22 cellular contexts compared by ENCODE assay signal in the genomic region with DNA sequence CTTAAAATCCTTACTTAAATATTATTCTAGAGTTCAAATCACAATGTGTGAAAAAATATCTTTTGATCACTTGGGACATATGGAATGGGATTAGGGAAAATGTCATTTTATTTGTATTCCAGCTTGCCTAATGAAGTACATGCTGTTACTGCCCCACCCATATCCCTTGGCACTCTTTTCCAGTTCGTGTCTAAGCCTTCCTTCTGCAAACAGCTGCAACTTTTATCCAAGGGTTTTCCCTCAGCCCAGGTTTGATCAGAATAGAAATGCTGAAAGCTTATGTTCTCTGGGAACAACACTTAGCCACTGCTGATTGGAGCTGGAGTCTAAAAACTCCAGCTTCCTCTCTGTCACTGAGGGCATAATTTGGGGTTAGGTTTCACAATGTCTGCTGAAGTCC.
DNase-seq lines count a peak whose midpoint lies in the region; ATAC-seq and TF ChIP-seq lines count a peak whose summit lies in the region.
"Had no signal": no experiment of that assay in that cellular context is flagged by ENCODE, and none has a peak within 500 bp of the region (broad histone marks: within the 10 kb centered on the region; RNA-seq: fewer than 3 reads in every experiment).

No MANE protein-coding gene starts in this region.

- CTCF ChIA-PET in IMR-90 (lab: Yijun Ruan, JAX): no interaction called here

- H3K56ac ChIP-seq in IMR-90 (ENCODE audit: extremely low read depth, insufficient read depth, low read length): no peak overlapping the region

- H3K4me1 ChIP-seq in IMR-90 (ENCODE audit: control insufficient read depth, insufficient read depth, low read length) (no peaks in the 10 kb centered on the region), heart left ventricle (peaks cover 0 to 13% (median 0%) of the 10 kb centered on the region in 12 donors)
- H3K4me1 ChIP-seq: right lobe of liver had no signal

- no peak for TF ChIP-seq POLR2A in IMR-90 (IDR thresholded peaks at IDR 0.05; ENCODE audit: low read depth, low read length)
- no peak for TF ChIP-seq POLR2A in heart left ventricle (IDR thresholded peaks at IDR 0.05)

- ATAC-seq in IMR-90 (ENCODE audit: low read depth) (no peak), heart left ventricle (peak in 3 of 4 donors; percentile 15 to 70 (median 56)), GM19452 (IDR thresholded peaks at IDR 0.05; ENCODE audit: unreplicated experiment) (no peak)
- ATAC-seq: activated CD8-positive, alpha-beta T cell treated with anti-CD3 and anti-CD28 coated beads, Interleukin-2, amount 10 ng/mL, durations not matched to agents 7 days and 5 days; activated naive CD4-positive, alpha-beta T cell treated with anti-CD3 and anti-CD28 coated beads, Interleukin-2, amount 50 U/mL, for 72 hours; K562; right lobe of liver; stimulated activated naive B cell treated with anti-CD40 and anti-IgM and Interleukin-4, amounts not matched to agents 10 μg/mL and 1 μg/mL and 100 μg/mL, for 72 hours; T-helper 17 cell had no signal

- no peaks in the 10 kb centered on the region for H4K20me1 ChIP-seq in IMR-90 (ENCODE audit: insufficient read depth, low read length)

- no peak overlapping the region for H2BK5ac ChIP-seq in IMR-90 (ENCODE audit: low read depth, low read length, poor library complexity, severe bottlenecking)

- H2AFZ ChIP-seq in IMR-90 (replicated peaks; ENCODE audit: low read length, poor library complexity): no peak overlapping the region

- no peak overlapping the region for H3K4me3 ChIP-seq in IMR-90 (ENCODE audit: insufficient read depth, low read depth, low read length)
- H3K4me3 ChIP-seq in heart left ventricle: no peak overlapping the region
- no peak overlapping the region for H3K4me3 ChIP-seq in retinal pigment epithelial cell (ENCODE audit: low read length)
- H3K4me3 ChIP-seq: K562, ovary, right lobe of liver had no signal

- H2AK9ac ChIP-seq in IMR-90 (replicated peaks; ENCODE audit: low read depth, low read length, poor library complexity): peak overlapping the region; percentile 19

- POLR2A ChIA-PET in IMR-90 (lab: Charles Lee; ENCODE audit: unreplicated experiment): no interaction called here

- no peak overlapping the region for H4K91ac ChIP-seq in IMR-90 (ENCODE audit: insufficient read depth, low read depth, low read length)

- no peaks in the 10 kb centered on the region for H3K36me3 ChIP-seq in IMR-90 (ENCODE audit: control insufficient read depth, insufficient read depth, low read length)
- H3K36me3 ChIP-seq in heart left ventricle: no peaks in the 10 kb centered on the region
- H3K36me3 ChIP-seq: ovary, right lobe of liver had no signal

- H3K79me1 ChIP-seq in IMR-90 (ENCODE audit: low read depth in 1 of 2, low read length in 2 of 2): no peaks in the 10 kb centered on the region

- no peak overlapping the region for H3K4ac ChIP-seq in IMR-90 (ENCODE audit: low read depth, low read length)

- BruUV-seq in IMR-90 (replicated peaks; lab: Mats Ljungman, UMichigan): no TSS peak

- in situ Hi-C loops in IMR-90 (cut with MboI; ENCODE audit: low sequenced_read_pairs): no loop called here

- WGBS in IMR-90 (ENCODE audit: extremely low coverage in 2 of 2, insufficient read length in 1 of 2), 2 experiments: no CpG with 5 or more reads among the region's 1 CpG
- 6 to 18% (median 7%) methylated on average over 1 of the region's 1 CpG for WGBS in heart left ventricle, 4 donors

- no peak overlapping the region for H4K5ac ChIP-seq in IMR-90 (ENCODE audit: low read depth, low read length)

- H2BK120ac ChIP-seq in IMR-90 (ENCODE audit: low read depth, low read length): no peak overlapping the region

- no peak overlapping the region for H3K23ac ChIP-seq in IMR-90 (ENCODE audit: low read depth, low read length)

- no peak overlapping the region for H2BK20ac ChIP-seq in IMR-90 (ENCODE audit: low read depth, low read length)

- no peak overlapping the region for H2AK5ac ChIP-seq in IMR-90 (ENCODE audit: low read depth, low read length)

- H3K27me3 ChIP-seq in IMR-90 (ENCODE audit: control insufficient read depth, insufficient read depth, low read length) (peaks cover 2% of the 10 kb centered on the region), heart left ventricle (no peaks in the 10 kb centered on the region)
- H3K27me3 ChIP-seq: ovary, right lobe of liver had no signal

- no peak for DNase-seq in IMR-90
- peak; percentile 69 for DNase-seq in NCI-H524 treated with DMSO at 0.1 percent for 48 hours (lab: John Stamatoyannopoulos, UW)
- peak in 1 of 5 donors; percentile 26 for DNase-seq in heart left ventricle
- DNase-seq in retinal pigment epithelial cell (ENCODE audit: low read depth): peak; percentile 6
- DNase-seq in amygdala (lab: John Stamatoyannopoulos, UW): no peak
- DNase-seq in retina: no peak
- DNase-seq: activated CD8-positive, alpha-beta T cell treated with anti-CD3 and anti-CD28 coated beads, Interleukin-2, amount 10 ng/mL, durations not matched to agents 7 days and 5 days; aorta; Calu3; HCEC 1CT; midbrain; NCI-H187 treated with DMSO at 0.1 percent for 48 hours; NCI-H82; ovary; right lobe of liver; SK-N-SH; stimulated activated CD4-positive, alpha-beta T cell treated with anti-CD3 and anti-CD28 coated beads, Interleukin-4, amount 100 ng/mL, for 4 hours; stimulated activated naive B cell treated with anti-CD40 and anti-IgM and Interleukin-4, amounts not matched to agents 10 μg/mL and 1 μg/mL and 100 μg/mL, for 72 hours; T-helper 17 cell had no signal

- no peak overlapping the region for H3K27ac ChIP-seq in IMR-90 (ENCODE audit: insufficient read depth, low read length)
- no peak overlapping the region for H3K27ac ChIP-seq in heart left ventricle
- H3K27ac ChIP-seq: ovary, right lobe of liver had no signal

- H3K9me1 ChIP-seq in IMR-90 (ENCODE audit: insufficient read depth, low read length): no peaks in the 10 kb centered on the region; the same call in 1 of the 2 replicates

- no peak overlapping the region for H3K14ac ChIP-seq in IMR-90 (replicated peaks; ENCODE audit: low read depth, low read length)

- H3K18ac ChIP-seq in IMR-90 (ENCODE audit: low read depth, low read length): no peak overlapping the region

- H3K9me3 ChIP-seq in IMR-90 (ENCODE audit: control insufficient read depth, insufficient read depth, low read length) (no peaks in the 10 kb centered on the region), heart left ventricle (no peaks in the 10 kb centered on the region)
- H3K9me3 ChIP-seq: ovary, right lobe of liver, SK-N-SH had no signal

- no peak for TF ChIP-seq RAD21 in IMR-90 (IDR thresholded peaks at IDR 0.05; ENCODE audit: low read length)

- no peak overlapping the region for H4K8ac ChIP-seq in IMR-90 (ENCODE audit: low read depth in 2 of 2, low read length in 2 of 2)

- dilution Hi-C loops in IMR-90 (cut with HindIII; ENCODE audit: low sequenced_read_pairs, unreplicated experiment): no loop called here

- no peak overlapping the region for H3K4me2 ChIP-seq in IMR-90 (ENCODE audit: low read depth, low read length)
- H3K4me2 ChIP-seq: SK-N-SH had no signal

- intact Hi-C loops in IMR-90 (cut with micrococcal nuclease): no loop called here
- intact Hi-C loops in heart left ventricle (cut with DNase I): no loop called here

- H3K9ac ChIP-seq in IMR-90 (ENCODE audit: low read depth, low read length): no peak overlapping the region
- H3K9ac ChIP-seq: SK-N-SH had no signal

- H2BK15ac ChIP-seq in IMR-90 (ENCODE audit: low read depth, low read length): no peak overlapping the region

- no peak for TF ChIP-seq CTCF in IMR-90 (conservative IDR thresholded peaks at IDR 0.05; ENCODE audit: low read depth, low read length)
- no peak for TF ChIP-seq CTCF in heart left ventricle (IDR thresholded peaks at IDR 0.05)
- TF ChIP-seq CTCF in retinal pigment epithelial cell (conservative IDR thresholded peaks at IDR 0.05; ENCODE audit: low read depth, low read length): no peak

TF ChIP-seq in IMR-90, 13 proteins besides CTCF, POLR2A, EP300 and RAD21:
- TF ChIP-seq CEBPB (IDR thresholded peaks at IDR 0.05; ENCODE audit: low read depth, low read length) (no peak), SMC3 (IDR thresholded peaks at IDR 0.05; ENCODE audit: low read depth, low read length) (no peak), NFE2L2 (IDR thresholded peaks at IDR 0.05; ENCODE audit: low read depth, low read length) (no peak), MXI1 (IDR thresholded peaks at IDR 0.05; ENCODE audit: borderline replicate concordance, low read depth, low read length) (no peak), RFX5 (IDR thresholded peaks at IDR 0.05; ENCODE audit: low read depth, low read length) (no peak), BHLHE40 (IDR thresholded peaks at IDR 0.05; ENCODE audit: low read depth, low read length) (no peak), FOS (IDR thresholded peaks at IDR 0.05; ENCODE audit: low read depth, low read length) (no peak), MAFK (IDR thresholded peaks at IDR 0.05; ENCODE audit: low read depth, low read length) (no peak), CHD1 (IDR thresholded peaks at IDR 0.05; ENCODE audit: low read depth, low read length) (no peak), MAZ (IDR thresholded peaks at IDR 0.05; ENCODE audit: borderline replicate concordance, low read depth, low read length) (no peak), RCOR1 (IDR thresholded peaks at IDR 0.05; ENCODE audit: insufficient replicate concordance, low read length) (no peak)
- TF ChIP-seq, protein P1, sequence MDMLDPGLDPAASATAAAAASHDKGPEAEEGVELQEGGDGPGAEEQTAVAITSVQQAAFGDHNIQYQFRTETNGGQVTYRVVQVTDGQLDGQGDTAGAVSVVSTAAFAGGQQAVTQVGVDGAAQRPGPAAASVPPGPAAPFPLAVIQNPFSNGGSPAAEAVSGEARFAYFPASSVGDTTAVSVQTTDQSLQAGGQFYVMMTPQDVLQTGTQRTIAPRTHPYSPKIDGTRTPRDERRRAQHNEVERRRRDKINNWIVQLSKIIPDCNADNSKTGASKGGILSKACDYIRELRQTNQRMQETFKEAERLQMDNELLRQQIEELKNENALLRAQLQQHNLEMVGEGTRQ (IDR thresholded peaks at IDR 0.05; ENCODE audit: low read depth, low read length): no peak
- TF ChIP-seq, protein P2, sequence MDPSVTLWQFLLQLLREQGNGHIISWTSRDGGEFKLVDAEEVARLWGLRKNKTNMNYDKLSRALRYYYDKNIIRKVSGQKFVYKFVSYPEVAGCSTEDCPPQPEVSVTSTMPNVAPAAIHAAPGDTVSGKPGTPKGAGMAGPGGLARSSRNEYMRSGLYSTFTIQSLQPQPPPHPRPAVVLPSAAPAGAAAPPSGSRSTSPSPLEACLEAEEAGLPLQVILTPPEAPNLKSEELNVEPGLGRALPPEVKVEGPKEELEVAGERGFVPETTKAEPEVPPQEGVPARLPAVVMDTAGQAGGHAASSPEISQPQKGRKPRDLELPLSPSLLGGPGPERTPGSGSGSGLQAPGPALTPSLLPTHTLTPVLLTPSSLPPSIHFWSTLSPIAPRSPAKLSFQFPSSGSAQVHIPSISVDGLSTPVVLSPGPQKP (IDR thresholded peaks at IDR 0.05; ENCODE audit: borderline replicate concordance, low read depth, low read length): no peak

Comparison
In these comparisons a context has a peak if more than half of its experiments do, and no peak if none do; other contexts are left out.
1. ATAC-seq: peak in heart left ventricle (3 of 4); none in IMR-90 (single experiment) and GM19452 (single experiment).
2. DNase-seq: peak in NCI-H524 treated with DMSO at 0.1 percent for 48 hours (single experiment) and retinal pigment epithelial cell (single experiment); none in IMR-90 (single experiment), amygdala (0 of 56) and retina (single experiment).